ENCODE assay signal across 18 cellular contexts in the genomic region with DNA sequence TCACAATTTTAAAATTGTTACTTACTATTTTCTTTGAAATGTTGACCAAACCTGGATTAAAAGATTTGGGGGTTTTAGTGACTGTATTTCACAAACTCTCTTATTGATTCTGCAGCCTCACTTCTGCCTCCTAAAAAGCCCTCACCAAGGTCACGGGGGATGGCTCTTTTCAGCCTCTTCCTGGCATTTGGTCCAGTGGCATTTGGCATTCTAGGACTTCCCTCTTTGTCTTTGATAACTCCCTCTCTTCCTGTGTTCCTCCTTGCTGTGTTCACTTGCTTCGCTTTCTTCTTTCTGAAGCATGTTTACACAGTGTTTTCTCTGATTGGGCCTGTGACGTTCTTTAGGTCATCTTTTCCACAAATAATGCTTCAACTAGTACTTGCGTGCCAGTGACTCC. TPM values are rescaled to one million over a fixed set of nuclear protein-coding genes. Genes with fewer than 3 reads are reported as not detected.
DNase-seq lines count a peak whose midpoint lies in the region; TF ChIP-seq lines count a peak whose summit lies in the region.
"Had no signal": no experiment of that assay in that cellular context is flagged by ENCODE, and none has a peak within 500 bp of the region (broad histone marks: within the 10 kb centered on the region; RNA-seq: fewer than 3 reads in every experiment).

No MANE protein-coding gene starts in this region.

- DNase-seq in activated naive CD8-positive, alpha-beta T cell treated with anti-CD3 and anti-CD28 coated beads for 36 hours, result no peak
- DNase-seq in chondrocyte (ENCODE audit: low spot score) (no peak), mesothelial cell of epicardium (ENCODE audit: low spot score in 2 of 2, unreplicated experiment in 2 of 2) (no peak), kidney tubule cell (ENCODE audit: low spot score) (no peak), NCI-H146 (lab: John Stamatoyannopoulos, UW) (no peak), DMS79 treated with DMSO at 0.1 percent for 48 hours (lab: John Stamatoyannopoulos, UW) (no peak), OCI-M2 (lab: John Stamatoyannopoulos, UW; ENCODE audit: unreplicated experiment) (no peak)
- DNase-seq: CD4-positive, alpha-beta T cell; cortex of kidney; DMS53; H7; heart left ventricle; KBM-7; mesendoderm; RPMI8226; stimulated activated naive CD8-positive, alpha-beta T cell treated with anti-CD3 and anti-CD28 coated beads, Interleukin-15, amount 100 ng/mL, for 72 hours had no signal

- H3K36me3 Mint-ChIP-seq in activated naive CD8-positive, alpha-beta T cell, result peaks cover 27% of the 10 kb centered on the region
- peaks cover 46% of the 10 kb centered on the region for H3K36me3 Mint-ChIP-seq in activated naive CD8-positive, alpha-beta T cell treated with anti-CD3 and anti-CD28 coated beads for 36 hours
- peaks cover 22% of the 10 kb centered on the region for H3K36me3 Mint-ChIP-seq in chondrocyte (ENCODE audit: low read depth)
- peaks cover 53% of the 10 kb centered on the region for H3K36me3 Mint-ChIP-seq in mesothelial cell of epicardium

- no peaks in the 10 kb centered on the region for H3K27me3 Mint-ChIP-seq in activated naive CD8-positive, alpha-beta T cell
- no peaks in the 10 kb centered on the region for H3K27me3 Mint-ChIP-seq in activated naive CD8-positive, alpha-beta T cell treated with anti-CD3 and anti-CD28 coated beads for 36 hours
- H3K27me3 Mint-ChIP-seq in chondrocyte (ENCODE audit: low read depth), result no peaks in the 10 kb centered on the region
- no peaks in the 10 kb centered on the region for H3K27me3 Mint-ChIP-seq in mesothelial cell of epicardium (ENCODE audit: low read depth)
- H3K27me3 Mint-ChIP-seq: CD4-positive, alpha-beta T cell; stimulated activated naive CD8-positive, alpha-beta T cell treated with anti-CD3 and anti-CD28 coated beads, Interleukin-15, amount 100 ng/mL, for 72 hours had no signal

- peak overlapping the region; percentile 79 for H3K27ac Mint-ChIP-seq in activated naive CD8-positive, alpha-beta T cell
- no peak overlapping the region for H3K27ac Mint-ChIP-seq in activated naive CD8-positive, alpha-beta T cell treated with anti-CD3 and anti-CD28 coated beads for 36 hours
- H3K27ac Mint-ChIP-seq in chondrocyte (ENCODE audit: unreplicated experiment) (peak overlapping the region; percentile 0), mesothelial cell of epicardium (peak overlapping the region; percentile 7)
- H3K27ac Mint-ChIP-seq: CD4-positive, alpha-beta T cell had no signal

- H3K4me3 Mint-ChIP-seq in activated naive CD8-positive, alpha-beta T cell, result no peak overlapping the region
- H3K4me3 Mint-ChIP-seq in activated naive CD8-positive, alpha-beta T cell treated with anti-CD3 and anti-CD28 coated beads for 36 hours, result no peak overlapping the region
- no peak overlapping the region for H3K4me3 Mint-ChIP-seq in chondrocyte (ENCODE audit: unreplicated experiment)
- H3K4me3 Mint-ChIP-seq in mesothelial cell of epicardium, result no peak overlapping the region
- H3K4me3 Mint-ChIP-seq: CD4-positive, alpha-beta T cell; neural crest cell; stimulated activated naive CD8-positive, alpha-beta T cell treated with anti-CD3 and anti-CD28 coated beads, Interleukin-15, amount 100 ng/mL, for 72 hours had no signal

- peaks cover 3% of the 10 kb centered on the region for H3K9me3 Mint-ChIP-seq in activated naive CD8-positive, alpha-beta T cell (ENCODE audit: low read depth)
- H3K9me3 Mint-ChIP-seq in activated naive CD8-positive, alpha-beta T cell treated with anti-CD3 and anti-CD28 coated beads for 36 hours, result peaks cover 16% of the 10 kb centered on the region
- H3K9me3 Mint-ChIP-seq in chondrocyte (ENCODE audit: low read depth) (peaks cover 11% of the 10 kb centered on the region), mesothelial cell of epicardium (peaks cover 10% of the 10 kb centered on the region)

- peaks cover 15% of the 10 kb centered on the region for H3K4me1 Mint-ChIP-seq in activated naive CD8-positive, alpha-beta T cell (ENCODE audit: low read depth)
- H3K4me1 Mint-ChIP-seq in activated naive CD8-positive, alpha-beta T cell treated with anti-CD3 and anti-CD28 coated beads for 36 hours, result peaks cover 16% of the 10 kb centered on the region
- H3K4me1 Mint-ChIP-seq in chondrocyte (ENCODE audit: low read depth) (peaks cover 18% of the 10 kb centered on the region), mesothelial cell of epicardium (peaks cover 21% of the 10 kb centered on the region)

- TF ChIP-seq CTCF in chondrocyte (IDR thresholded peaks at IDR 0.05) (no peak), mesothelial cell of epicardium (IDR thresholded peaks at IDR 0.05; ENCODE audit: unreplicated experiment) (no peak)

RNA-seq across cellular contexts. Expression of gene PKD2, which starts 21.5 kb away (rescaled TPM):
- total RNA-seq in activated naive CD8-positive, alpha-beta T cell treated with anti-CD3 and anti-CD28 coated beads for 36 hours, result 1 to 10 TPM; 4.4 to 5.2 TPM
- 69.7 to 71.7 TPM (median 69.8 TPM) in 3 replicates for total RNA-seq in chondrocyte
- 63.3 to 65.7 TPM (median 65.5 TPM) in 3 replicates for total RNA-seq in mesothelial cell of epicardium

RNA-seq across cellular contexts. Expression of gene SPP1, which starts 53.4 kb away (rescaled TPM):
- under 1 TPM in 1 of 2 experiments, not detected in 1; 0.32 TPM for total RNA-seq in activated naive CD8-positive, alpha-beta T cell treated with anti-CD3 and anti-CD28 coated beads for 36 hours
- total RNA-seq in chondrocyte, result 13.5 to 16.0 TPM (median 15.7 TPM) in 3 replicates
- total RNA-seq in mesothelial cell of epicardium, result 23.9 to 33.3 TPM (median 30.3 TPM) in 3 replicates
- total RNA-seq: CD4-positive, alpha-beta T cell had no signal

Comparison
In these comparisons a context has a peak if more than half of its experiments do, and no peak if none do; other contexts are left out.
1. RNA of gene PKD2, which starts 21.5 kb away (total RNA-seq): 69.7 to 71.7 TPM in chondrocyte and 63.3 to 65.7 TPM in mesothelial cell of epicardium; 4.4 to 5.2 TPM in activated naive CD8-positive, alpha-beta T cell treated with anti-CD3 and anti-CD28 coated beads for 36 hours; every median in the first group is over 10 times any median in the second.
2. RNA of gene SPP1, which starts 53.4 kb away (total RNA-seq): 23.9 to 33.3 TPM in mesothelial cell of epicardium and 13.5 to 16.0 TPM in chondrocyte; 0.32 TPM in activated naive CD8-positive, alpha-beta T cell treated with anti-CD3 and anti-CD28 coated beads for 36 hours; every median in the first group is over 10 times any median in the second.